In genomic region chr2:235592430-235592829, GRCh38 we compare ENCODE assay signal across 25 cellular contexts.
"Had no signal": no experiment of that assay in that cellular context is flagged by ENCODE, and none has a peak within 500 bp of the region (broad histone marks: within the 10 kb centered on the region; RNA-seq: fewer than 3 reads in every experiment).

No MANE protein-coding gene starts in this region.

- H3K27me3 ChIP-seq: cardiac muscle cell, foreskin keratinocyte, right lobe of liver, testis had no signal

- H3K9me3 ChIP-seq: right lobe of liver, testis had no signal

- H3K27ac ChIP-seq: cardiac muscle cell, foreskin keratinocyte, right lobe of liver, testis had no signal

- H3K27me3 Mint-ChIP-seq: activated B cell treated with CpG ODN at 0.5 μM for 24 hours, type B pancreatic cell had no signal

- H3K4me3 Mint-ChIP-seq: activated B cell treated with CpG ODN at 0.5 μM for 24 hours; activated CD4-positive, alpha-beta T cell treated with anti-CD3 and anti-CD28 coated beads for 36 hours; activated naive CD8-positive, alpha-beta T cell treated with anti-CD3 and anti-CD28 coated beads for 36 hours; activated T-cell treated with anti-CD3 and anti-CD28 coated beads, Interleukin-2, amount 50 U/mL, for 4 hours; dendritic cell treated with granulocyte-macrophage colony-stimulating factor and Interleukin-4, amounts not matched to agents 40 ng/mL and 50 ng/mL, for 4 days; memory B cell; natural killer cell treated with Interleukin-12 subunit alpha and Interleukin-12 subunit beta and Interleukin-15 and Interleukin-18, amount 100 ng/mL, for 72 hours; stimulated activated naive B cell treated with anti-CD40 and anti-IgM and Interleukin-4, amounts not matched to agents 10 μg/mL and 1 μg/mL and 100 μg/mL, for 72 hours; type B pancreatic cell had no signal

- H3K4me1 ChIP-seq: foreskin keratinocyte, right lobe of liver, testis had no signal

- H3K9me3 Mint-ChIP-seq: activated B cell treated with CpG ODN at 0.5 μM for 24 hours; activated naive CD8-positive, alpha-beta T cell treated with anti-CD3 and anti-CD28 coated beads for 36 hours; activated T-cell treated with anti-CD3 and anti-CD28 coated beads, Interleukin-2, amount 50 U/mL, for 4 hours; activated T-helper 2 cell treated with anti-CD3 and anti-CD28 coated beads, Interferon-gamma antibody, Interleukin-2, Interleukin-4, amounts not matched to agents 10 μg/mL and 5 μg/mL and 100 μg/mL, durations not matched to agents 14 hours and 24 hours and 36 hours; dendritic cell treated with granulocyte-macrophage colony-stimulating factor and Interleukin-4, amounts not matched to agents 40 ng/mL and 50 ng/mL, for 4 days; memory B cell; natural killer cell treated with Interleukin-12 subunit alpha and Interleukin-12 subunit beta and Interleukin-15 and Interleukin-18, amount 100 ng/mL, for 72 hours; stimulated activated naive B cell treated with anti-CD40 and anti-IgM and Interleukin-4, amounts not matched to agents 10 μg/mL and 1 μg/mL and 100 μg/mL, for 72 hours; type B pancreatic cell had no signal

- H3K4me1 Mint-ChIP-seq: activated B cell treated with CpG ODN at 0.5 μM for 24 hours; activated CD4-positive, alpha-beta T cell treated with anti-CD3 and anti-CD28 coated beads for 36 hours; activated naive CD8-positive, alpha-beta T cell treated with anti-CD3 and anti-CD28 coated beads for 36 hours; memory B cell; stimulated activated naive B cell treated with anti-CD40 and anti-IgM and Interleukin-4, amounts not matched to agents 10 μg/mL and 1 μg/mL and 100 μg/mL, for 72 hours had no signal

- H3K36me3 Mint-ChIP-seq: activated naive CD8-positive, alpha-beta T cell treated with anti-CD3 and anti-CD28 coated beads for 36 hours; memory B cell; natural killer cell treated with Interleukin-12 subunit alpha and Interleukin-12 subunit beta and Interleukin-15 and Interleukin-18, amount 100 ng/mL, for 72 hours; stimulated activated naive B cell treated with anti-CD40 and anti-IgM and Interleukin-4, amounts not matched to agents 10 μg/mL and 1 μg/mL and 100 μg/mL, for 72 hours had no signal

- H3K4me3 ChIP-seq: cardiac muscle cell, right lobe of liver, testis had no signal

- H3K27ac Mint-ChIP-seq: activated B cell treated with CpG ODN at 0.5 μM for 24 hours; activated CD4-positive, alpha-beta T cell treated with anti-CD3 and anti-CD28 coated beads for 36 hours; activated naive CD8-positive, alpha-beta T cell treated with anti-CD3 and anti-CD28 coated beads for 36 hours; activated T-helper 2 cell treated with anti-CD3 and anti-CD28 coated beads, Interferon-gamma antibody, Interleukin-2, Interleukin-4, amounts not matched to agents 10 μg/mL and 5 μg/mL and 100 μg/mL, durations not matched to agents 14 hours and 24 hours and 36 hours; dendritic cell treated with granulocyte-macrophage colony-stimulating factor and Interleukin-4, amounts not matched to agents 40 ng/mL and 50 ng/mL, for 4 days; memory B cell; natural killer cell treated with Interleukin-12 subunit alpha and Interleukin-12 subunit beta and Interleukin-15 and Interleukin-18, amount 100 ng/mL, for 72 hours; stimulated activated naive B cell treated with anti-CD40 and anti-IgM and Interleukin-4, amounts not matched to agents 10 μg/mL and 1 μg/mL and 100 μg/mL, for 72 hours; type B pancreatic cell had no signal

- H3K36me3 ChIP-seq: cardiac muscle cell, right lobe of liver had no signal

- DNase-seq: activated B cell treated with CpG ODN at 0.5 μM for 24 hours; activated CD4-positive, alpha-beta T cell treated with anti-CD3 and anti-CD28 coated beads for 36 hours; activated CD4-positive, alpha-beta T cell treated with anti-CD3 and anti-CD28 coated beads, Interleukin-2, amount 50 U/mL, for 4 hours; activated CD8-positive, alpha-beta memory T cell treated with anti-CD3 and anti-CD28 coated beads for 24 hours; activated CD8-positive, alpha-beta memory T cell treated with anti-CD3 and anti-CD28 coated beads, Interleukin-2, amount 50 U/mL, for 48 hours; activated naive CD4-positive, alpha-beta T cell treated with Interleukin-2 at 50 U/mL for 16 hours; activated naive CD8-positive, alpha-beta T cell treated with anti-CD3 and anti-CD28 coated beads for 36 hours; activated T-cell treated with anti-CD3 and anti-CD28 coated beads, Interleukin-2, amount 50 U/mL, for 4 hours; effector CD8-positive, alpha-beta T cell; erythroblast; left colon; right lobe of liver; small intestine; stimulated activated CD4-positive, alpha-beta T cell treated with anti-CD3 and anti-CD28 coated beads, Interleukin-2, amount 100 ng/mL, for 48 hours; stimulated activated CD8-positive, alpha-beta memory T cell treated with anti-CD3 and anti-CD28 coated beads, Interleukin-4, amount 100 ng/mL, for 48 hours; stimulated activated naive B cell treated with anti-CD40 and anti-IgM and Interleukin-4, amounts not matched to agents 10 μg/mL and 1 μg/mL and 100 μg/mL, for 72 hours; T-helper 9 cell; testis had no signal
